Comparison of ENCODE assay signal across 16 cellular contexts in genomic region chr2:67066782-67067181, GRCh38.
DNase-seq lines count a peak whose midpoint lies in the region; ATAC-seq and TF ChIP-seq lines count a peak whose summit lies in the region.
"Had no signal": no experiment of that assay in that cellular context is flagged by ENCODE, and none has a peak within 500 bp of the region (broad histone marks: within the 10 kb centered on the region; RNA-seq: fewer than 3 reads in every experiment).

No MANE protein-coding gene starts in this region.

- H3K4me3 ChIP-seq in GM23338: no peak overlapping the region
- H3K4me3 ChIP-seq in muscle layer of colon (ENCODE audit: low read depth in 1 of 2, low read length in 2 of 2): no peak overlapping the region
- no peak overlapping the region for H3K4me3 ChIP-seq in PC-3 (ENCODE audit: low read length)
- H3K4me3 ChIP-seq: BLaER1 treated with 17β-estradiol and CSF1 and Interleukin-3, amounts not matched to agents 10 nM and 100 nM; GM12878 had no signal

- no peaks in the 10 kb centered on the region for H3K9me3 Mint-ChIP-seq in GM23338

- intact Hi-C loops in PC-3 (cut with micrococcal nuclease): no loop called here

- H3K9me3 ChIP-seq in muscle layer of colon (ENCODE audit: low read length): no peaks in the 10 kb centered on the region
- H3K9me3 ChIP-seq in PC-3 (ENCODE audit: low read length): no peaks in the 10 kb centered on the region
- H3K9me3 ChIP-seq: BLaER1 treated with 17β-estradiol and CSF1 and Interleukin-3, amounts not matched to agents 10 nM and 100 nM had no signal

- no peaks in the 10 kb centered on the region; the same call in 2 of the 3 replicates for H3K36me3 Mint-ChIP-seq in GM23338 (ENCODE audit: low read depth)
- H3K36me3 Mint-ChIP-seq: CD4-positive, CD25-positive, alpha-beta regulatory T cell had no signal

- no TSS peak for BruUV-seq in PC-3 (replicated peaks; lab: Mats Ljungman, UMichigan)

- peaks cover 9% of the 10 kb centered on the region for H3K9me2 ChIP-seq in GM23338 (ENCODE audit: insufficient read depth)
- no peaks in the 10 kb centered on the region for H3K9me2 ChIP-seq in PC-3 (replicated peaks; ENCODE audit: low read length)

- ATAC-seq in GM23338 (no peak), PC-3 (no peak)
- ATAC-seq: GM12878 had no signal

- TF ChIP-seq CTCF in GM23338 (conservative IDR thresholded peaks at IDR 0.05; ENCODE audit: low read depth in 2 of 2) (no peak), PC-3 (conservative IDR thresholded peaks at IDR 0.05; ENCODE audit: low read depth, low read length) (no peak)

- CTCF ChIA-PET in PC-3 (lab: Charles Lee): no interaction called here

- no peaks in the 10 kb centered on the region for H3K27me3 Mint-ChIP-seq in GM23338 (ENCODE audit: insufficient read depth, low read depth, poor library complexity)
- H3K27me3 Mint-ChIP-seq: CD4-positive, CD25-positive, alpha-beta regulatory T cell had no signal

- H3K9ac ChIP-seq in muscle layer of colon (ENCODE audit: low read length) (no peak overlapping the region), PC-3 (ENCODE audit: low read length) (no peak overlapping the region)
- H3K9ac ChIP-seq: BLaER1 treated with 17β-estradiol and CSF1 and Interleukin-3, amounts not matched to agents 10 nM and 100 nM had no signal

- H3K27me3 ChIP-seq in GM23338 (ENCODE audit: insufficient read depth) (no peaks in the 10 kb centered on the region), muscle layer of colon (ENCODE audit: control insufficient read depth in 1 of 2, insufficient read depth in 2 of 2, low read length in 2 of 2) (no peaks in the 10 kb centered on the region), PC-3 (ENCODE audit: low read length) (peaks cover 48% of the 10 kb centered on the region)
- H3K27me3 ChIP-seq: BLaER1 treated with 17β-estradiol and CSF1 and Interleukin-3, amounts not matched to agents 10 nM and 100 nM had no signal

- POLR2A ChIA-PET in PC-3 (lab: Charles Lee; ENCODE audit: unreplicated experiment): no interaction called here

- H2AFZ ChIP-seq in GM23338 (no peak overlapping the region), PC-3 (ENCODE audit: low read length) (no peak overlapping the region)

- H3K4me1 ChIP-seq in GM23338 (ENCODE audit: insufficient read depth) (peaks cover 9% of the 10 kb centered on the region), muscle layer of colon (ENCODE audit: insufficient read depth, low read length) (peaks cover 18% of the 10 kb centered on the region), PC-3 (ENCODE audit: insufficient read depth, low read length) (no peaks in the 10 kb centered on the region)
- H3K4me1 ChIP-seq: BLaER1 treated with 17β-estradiol and CSF1 and Interleukin-3, amounts not matched to agents 10 nM and 100 nM had no signal

- no peak overlapping the region for H3K4me3 Mint-ChIP-seq in GM23338
- H3K4me3 Mint-ChIP-seq: CD4-positive, CD25-positive, alpha-beta regulatory T cell; H9 had no signal

- H3K79me2 ChIP-seq in GM23338 (replicated peaks; ENCODE audit: insufficient read depth): no peaks in the 10 kb centered on the region
- no peaks in the 10 kb centered on the region for H3K79me2 ChIP-seq in PC-3 (ENCODE audit: low read length)

- H4K20me1 ChIP-seq in GM23338 (replicated peaks; ENCODE audit: insufficient read depth): no peaks in the 10 kb centered on the region
- no peaks in the 10 kb centered on the region for H4K20me1 ChIP-seq in PC-3 (ENCODE audit: low read length)
- H4K20me1 ChIP-seq: BLaER1 treated with 17β-estradiol and CSF1 and Interleukin-3, amounts not matched to agents 10 nM and 100 nM had no signal

- DNase-seq in NCI-H1694 treated with DMSO at 0.1 percent for 48 hours (lab: John Stamatoyannopoulos, UW) (peak; percentile 35), NCI-H1694 (lab: John Stamatoyannopoulos, UW) (no peak), GM23338 (ENCODE audit: low spot score) (no peak), SHP77 treated with DMSO at 0.1 percent for 48 hours (lab: John Stamatoyannopoulos, UW) (peak; percentile 68), dermis blood vessel endothelial cell (no peak), PC-3 (no peak)
- DNase-seq: 8988T; AML-193; CD4-positive, CD25-positive, alpha-beta regulatory T cell; DMS79; GOT3; H9; IMR-90 had no signal

- H3K27ac ChIP-seq in GM23338 (ENCODE audit: low read depth): no peak overlapping the region
- H3K27ac ChIP-seq in muscle layer of colon (ENCODE audit: low read depth, low read length): peak overlapping the region; percentile 10
- no peak overlapping the region for H3K27ac ChIP-seq in PC-3 (ENCODE audit: low read length)
- H3K27ac ChIP-seq: BLaER1 treated with 17β-estradiol and CSF1 and Interleukin-3, amounts not matched to agents 10 nM and 100 nM had no signal

- H3F3A ChIP-seq in GM23338 (replicated peaks; ENCODE audit: low read depth): no peaks in the 10 kb centered on the region
- H3F3A ChIP-seq in PC-3 (ENCODE audit: low read length, unreplicated experiment): no peaks in the 10 kb centered on the region

- H3K27ac Mint-ChIP-seq in GM23338: no peak overlapping the region
- H3K27ac Mint-ChIP-seq: CD4-positive, CD25-positive, alpha-beta regulatory T cell; H9 had no signal

- H3K4me1 Mint-ChIP-seq in GM23338: peaks cover 9% of the 10 kb centered on the region
- H3K4me1 Mint-ChIP-seq: CD4-positive, CD25-positive, alpha-beta regulatory T cell had no signal

- H3K4me2 ChIP-seq in GM23338: peak overlapping the region; percentile 60
- H3K4me2 ChIP-seq in PC-3 (ENCODE audit: low read length): no peak overlapping the region
- H3K4me2 ChIP-seq: BLaER1 treated with 17β-estradiol and CSF1 and Interleukin-3, amounts not matched to agents 10 nM and 100 nM had no signal

- H3K36me3 ChIP-seq in GM23338 (ENCODE audit: insufficient read depth): no peaks in the 10 kb centered on the region
- H3K36me3 ChIP-seq in muscle layer of colon (ENCODE audit: insufficient read depth, low read length): no peaks in the 10 kb centered on the region
- H3K36me3 ChIP-seq in PC-3 (ENCODE audit: low read depth, low read length): no peaks in the 10 kb centered on the region
- H3K36me3 ChIP-seq: BLaER1 treated with 17β-estradiol and CSF1 and Interleukin-3, amounts not matched to agents 10 nM and 100 nM had no signal

TF ChIP-seq in GM23338, 12 proteins besides CTCF, POLR2A, EP300 and RAD21 (continues in another document):
- no peak for TF ChIP-seq ZNF114 (CRISPR knock-in tag; IDR thresholded peaks at IDR 0.05)
- no peak for TF ChIP-seq EZH2phosphoT487 (IDR thresholded peaks at IDR 0.05; ENCODE audit: unreplicated experiment)
- TF ChIP-seq REST (IDR thresholded peaks at IDR 0.05; ENCODE audit: unreplicated experiment): no peak

Comparison
In these comparisons a context has a peak if more than half of its experiments do, and no peak if none do; other contexts are left out.
1. DNase-seq: peak in NCI-H1694 treated with DMSO at 0.1 percent for 48 hours (single experiment) and SHP77 treated with DMSO at 0.1 percent for 48 hours (single experiment); none in NCI-H1694 (single experiment), GM23338 (single experiment), dermis blood vessel endothelial cell (single experiment) and PC-3 (single experiment).